10 cellular contexts compared by ENCODE assay signal in genomic region chr9:96989747-96990318, GRCh38. TPM values are rescaled to one million over a fixed set of nuclear protein-coding genes. Genes with fewer than 3 reads are reported as not detected.
DNase-seq lines count a peak whose midpoint lies in the region; ATAC-seq, FAIRE-seq and TF ChIP-seq lines count a peak whose summit lies in the region.
"Not testable (repeated sequence)": the region's sequence is repeated elsewhere in the genome, so short reads cannot be mapped to it uniquely, and the experiment has no call there.
"Had no signal": no experiment of that assay in that cellular context is flagged by ENCODE, and none has a peak within 500 bp of the region (broad histone marks: within the 10 kb centered on the region; RNA-seq: fewer than 3 reads in every experiment).

No MANE protein-coding gene starts in this region.

- not testable (repeated sequence) for TF ChIP-seq RAD21 in GM12878 (IDR thresholded peaks at IDR 0.05; ENCODE audit: insufficient read depth, low read depth, low read length)

- peak overlapping the region; percentile 57 for H3K27ac Mint-ChIP-seq in activated T-cell treated with anti-CD3 and anti-CD28 coated beads, Interleukin-2, amount 50 U/mL, for 24 hours
- peak overlapping the region; percentile 2 for H3K27ac Mint-ChIP-seq in activated naive CD4-positive, alpha-beta T cell treated with anti-CD3 and anti-CD28 coated beads, Interleukin-2, amount 50 U/mL, for 24 hours
- not testable (repeated sequence) for H3K27ac Mint-ChIP-seq in stimulated activated memory B cell treated with anti-CD40 and anti-IgM and Interleukin-4, amounts not matched to agents 10 μg/mL and 1 μg/mL and 100 μg/mL, for 72 hours

- intact Hi-C loops in GM12878 (cut with micrococcal nuclease; ENCODE audit: unreplicated experiment): not testable (repeated sequence)

- not testable (repeated sequence) for TF ChIP-seq EP300 in GM12878 (IDR thresholded peaks at IDR 0.05; ENCODE audit: borderline replicate concordance in 1 of 2, control insufficient read depth in 1 of 2, low read depth in 2 of 2, low read length in 2 of 2)

- RAD21 ChIA-PET in GM12878 (lab: Charles Lee; ENCODE audit: unreplicated experiment): not testable (repeated sequence)

- in situ Hi-C loops in GM12878 (cut with MboI): not testable (repeated sequence)

- ATAC-seq in GM19351 (IDR thresholded peaks at IDR 0.05; ENCODE audit: unreplicated experiment): peak; percentile 56
- peak; percentile 50 for ATAC-seq in HG02885 (IDR thresholded peaks at IDR 0.05; ENCODE audit: poor library complexity, unreplicated experiment)
- peak; percentile 38 to 51 for ATAC-seq in activated CD4-positive, CD25-positive, alpha-beta regulatory T cell treated with anti-CD3 and anti-CD28 coated beads, Interleukin-2, amount 50 U/mL, for 24 hours
- peak; percentile 57; the same call in 2 of the 3 replicates for ATAC-seq in GM12878
- peak; percentile 54 for ATAC-seq in stimulated activated memory B cell treated with anti-CD40 and anti-IgM and Interleukin-4, amounts not matched to agents 10 μg/mL and 1 μg/mL and 100 μg/mL, for 72 hours

- not testable (repeated sequence) for H3K36me3 ChIP-seq in GM12878 (ENCODE audit: control insufficient read depth in 2 of 2, insufficient read depth in 2 of 2, low read length in 1 of 2)

- not testable (repeated sequence) for H3K4me2 ChIP-seq in GM12878 (ENCODE audit: control insufficient read depth, insufficient read depth)

- H3K27me3 Mint-ChIP-seq in activated T-cell treated with anti-CD3 and anti-CD28 coated beads, Interleukin-2, amount 50 U/mL, for 24 hours; activated naive CD4-positive, alpha-beta T cell treated with anti-CD3 and anti-CD28 coated beads, Interleukin-2, amount 50 U/mL, for 24 hours; stimulated activated memory B cell treated with anti-CD40 and anti-IgM and Interleukin-4, amounts not matched to agents 10 μg/mL and 1 μg/mL and 100 μg/mL, for 72 hours: not testable (repeated sequence)

- peaks cover 23% of the 10 kb centered on the region for H3K79me2 ChIP-seq in GM12878 (ENCODE audit: control insufficient read depth, insufficient read depth, low read length)

- not testable (repeated sequence) for H3K9ac ChIP-seq in GM12878 (ENCODE audit: control insufficient read depth, insufficient read depth, low read length)

- not testable (repeated sequence) for H3K9me3 Mint-ChIP-seq in activated T-cell treated with anti-CD3 and anti-CD28 coated beads, Interleukin-2, amount 50 U/mL, for 24 hours; activated naive CD4-positive, alpha-beta T cell treated with anti-CD3 and anti-CD28 coated beads, Interleukin-2, amount 50 U/mL, for 24 hours; stimulated activated memory B cell treated with anti-CD40 and anti-IgM and Interleukin-4, amounts not matched to agents 10 μg/mL and 1 μg/mL and 100 μg/mL, for 72 hours

- H3K4me3 ChIP-seq in GM12878: not testable (repeated sequence)

- POLR2A ChIA-PET in GM12878 (lab: Charles Lee): not testable (repeated sequence)

- not testable (repeated sequence) for TF ChIP-seq CTCF in GM12878 (IDR thresholded peaks at IDR 0.05 in 2 of 3, conservative IDR thresholded peaks at IDR 0.05 in 1 of 3; ENCODE audit: control insufficient read depth in 2 of 3, extremely low read depth in 1 of 3, insufficient read depth in 1 of 3, low read depth in 3 of 3, low read length in 3 of 3)

- not testable (repeated sequence) for H3K27ac ChIP-seq in GM12878 (ENCODE audit: control insufficient read depth, insufficient read depth)

- SMC1A ChIA-PET in GM12878 (lab: Charles Lee; ENCODE audit: uncharacterized antibody, unreplicated experiment): not testable (repeated sequence)

- not testable (repeated sequence) for H3K36me3 Mint-ChIP-seq in activated T-cell treated with anti-CD3 and anti-CD28 coated beads, Interleukin-2, amount 50 U/mL, for 24 hours (ENCODE audit: low read depth); activated naive CD4-positive, alpha-beta T cell treated with anti-CD3 and anti-CD28 coated beads, Interleukin-2, amount 50 U/mL, for 24 hours; stimulated activated memory B cell treated with anti-CD40 and anti-IgM and Interleukin-4, amounts not matched to agents 10 μg/mL and 1 μg/mL and 100 μg/mL, for 72 hours

- BruUV-seq in GM12878 (replicated peaks; lab: Mats Ljungman, UMichigan): not testable (repeated sequence)

- CTCF ChIA-PET in GM12878 (lab: Yijun Ruan, JAX): not testable (repeated sequence)

- peaks cover 35% of the 10 kb centered on the region for H3K4me1 Mint-ChIP-seq in activated T-cell treated with anti-CD3 and anti-CD28 coated beads, Interleukin-2, amount 50 U/mL, for 24 hours (ENCODE audit: low read depth)
- peaks cover 37% of the 10 kb centered on the region for H3K4me1 Mint-ChIP-seq in activated naive CD4-positive, alpha-beta T cell treated with anti-CD3 and anti-CD28 coated beads, Interleukin-2, amount 50 U/mL, for 24 hours
- peaks cover 34% of the 10 kb centered on the region for H3K4me1 Mint-ChIP-seq in stimulated activated memory B cell treated with anti-CD40 and anti-IgM and Interleukin-4, amounts not matched to agents 10 μg/mL and 1 μg/mL and 100 μg/mL, for 72 hours

- 0% methylated on average over 1 of the region's 1 CpG for WGBS in GM12878 (ENCODE audit: insufficient coverage, insufficient replicate concordance, low lambda C conversion rate, missing lambda C conversion rate)

- H3K27me3 ChIP-seq in GM12878 (replicated peaks in 1 of 2; ENCODE audit: control insufficient read depth in 2 of 2, insufficient read depth in 2 of 2, low read length in 1 of 2): not testable (repeated sequence)

- not testable (repeated sequence) for DNase-seq in activated T-cell treated with anti-CD3 and anti-CD28 coated beads, Interleukin-2, amount 50 U/mL, for 24 hours; GM12878 (ENCODE audit: low read depth, low spot score)

- not testable (repeated sequence) for FAIRE-seq in GM12878 (lab: Jason Lieb, UNC)

- peak overlapping the region; percentile 0 for H3K4me3 Mint-ChIP-seq in activated T-cell treated with anti-CD3 and anti-CD28 coated beads, Interleukin-2, amount 50 U/mL, for 24 hours
- peak overlapping the region; percentile 0 for H3K4me3 Mint-ChIP-seq in activated naive CD4-positive, alpha-beta T cell treated with anti-CD3 and anti-CD28 coated beads, Interleukin-2, amount 50 U/mL, for 24 hours
- not testable (repeated sequence) for H3K4me3 Mint-ChIP-seq in stimulated activated memory B cell treated with anti-CD40 and anti-IgM and Interleukin-4, amounts not matched to agents 10 μg/mL and 1 μg/mL and 100 μg/mL, for 72 hours

- not testable (repeated sequence) for H3K9me3 ChIP-seq in GM12878 (replicated peaks; ENCODE audit: control insufficient read depth, insufficient read depth, low read length)

- not testable (repeated sequence) for H2AFZ ChIP-seq in GM12878 (ENCODE audit: control insufficient read depth, low read depth, low read length)

- not testable (repeated sequence) for H4K20me1 ChIP-seq in GM12878 (ENCODE audit: control insufficient read depth, insufficient read depth)

- H3K4me1 ChIP-seq in GM12878 (ENCODE audit: control insufficient read depth, insufficient read depth, low read length): not testable (repeated sequence)

- not testable (repeated sequence) for TF ChIP-seq POLR2A in GM12878 (IDR thresholded peaks at IDR 0.05; ENCODE audit: low read depth, low read length)

TF ChIP-seq in GM12878, 131 proteins besides CTCF, POLR2A, EP300 and RAD21:
- TF ChIP-seq JUNB (IDR thresholded peaks at IDR 0.05): peak; percentile 31; the same call in 1 of the 2 replicates

RNA-seq across cellular contexts. Expression of gene CTSV, which starts 49.1 kb away (rescaled TPM):
- 0.10 TPM in 1 of 2 replicates, not detected in the other for total RNA-seq in GM12878 (2013; cell fraction: nucleolus; rRNA removed)
- 0.11 and 0.22 TPM in 2 replicates for total RNA-seq in GM12878 (2014; rRNA removed)
- 0.05 and 0.13 TPM in 2 replicates for total RNA-seq in GM12878 (2014; rRNA removed; fragmentation: Illumina TruSeq; extraction: Trizol)
- total RNA-seq in GM12878 (2021): 0.21 and 0.36 TPM in 2 replicates
- not detected for polyA plus RNA-seq in GM12878 (2011; ENCODE audit: low read depth)
- polyA plus RNA-seq in GM12878 (2011; rRNA removed): 0.19 and 0.30 TPM in 2 replicates
- 0.05 and 0.09 TPM in 2 replicates for polyA plus RNA-seq in GM12878 (2011; cell fraction: cytosol; rRNA removed)
- polyA plus RNA-seq in GM12878 (2011; cell fraction: nucleus; rRNA removed): not detected in 2 replicates
- polyA plus RNA-seq in GM12878 (2012): 0.19 and 0.22 TPM in 2 replicates
- polyA plus RNA-seq in GM12878 (2014; fragmentation: Illumina TruSeq; extraction: Trizol): 0.10 TPM in 1 of 2 replicates, not detected in the other
- under 1 TPM in 1 of 2 experiments, not detected in 1; 0.51 TPM for polyA plus RNA-seq in GM12878 (2014; fragmentation: Nextera tagmentation; extraction: Ambion mirVana)
- polyA plus RNA-seq in GM12878 (2014; rRNA removed): 0.16 and 0.19 TPM in 2 replicates
- under 1 TPM; 0.11 to 0.38 TPM for polyA plus RNA-seq in GM12878 (2016; fragmentation: Nextera tagmentation; extraction: Ambion mirVana)
- polyA minus RNA-seq in GM12878 (2011; rRNA and poly(A)+ RNA removed): 0.15 TPM in 1 of 2 replicates, not detected in the other
- not detected in 2 replicates for polyA minus RNA-seq in GM12878 (2011; cell fraction: cytosol; rRNA and poly(A)+ RNA removed)
- polyA minus RNA-seq in GM12878 (2011; cell fraction: nucleus; rRNA and poly(A)+ RNA removed): not detected in 2 replicates
- total RNA-seq: Right ventricle myocardium inferior had no signal
- polyA plus RNA-seq: CD8-positive, alpha-beta memory T cell; IgD-negative memory B cell had no signal
